10 cellular contexts compared by ENCODE assay signal in the genomic region with DNA sequence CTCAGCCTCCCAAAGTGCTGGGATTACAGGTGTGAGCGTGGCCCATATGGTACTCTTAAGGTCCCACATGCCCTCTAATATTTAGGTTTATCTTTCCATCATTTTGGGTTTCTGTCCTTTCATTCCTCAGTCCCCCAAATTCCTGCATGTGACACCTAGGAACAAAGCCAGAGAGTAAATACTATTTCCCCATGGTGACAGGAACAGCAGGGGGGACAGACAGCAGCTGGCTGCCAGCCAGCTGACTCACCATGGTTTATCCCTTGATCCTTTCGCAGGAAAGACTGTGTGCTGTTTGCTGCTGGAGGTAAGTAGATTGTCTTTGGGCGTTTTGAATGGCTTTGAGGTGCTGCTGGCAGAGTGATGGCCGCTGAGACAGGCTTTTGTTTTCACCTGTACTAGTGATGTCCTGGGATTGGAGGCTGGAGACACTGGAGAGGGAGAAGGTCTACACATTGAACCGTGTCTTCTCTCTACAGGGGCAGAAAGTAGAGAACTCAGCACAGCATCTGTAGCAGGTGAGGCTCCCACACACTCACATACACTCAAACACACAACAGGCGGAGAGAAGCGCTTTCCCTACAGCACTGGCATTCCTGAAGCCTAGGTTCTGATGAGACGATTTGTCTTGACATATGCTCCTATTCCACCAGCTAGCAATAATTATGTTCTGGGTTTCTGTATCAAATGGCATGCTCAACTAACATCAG.
A peak's percentile ranks its signal among the peaks of the same experiment; 100 is the strongest.
DNase-seq lines count a peak whose midpoint lies in the region; ATAC-seq and TF ChIP-seq lines count a peak whose summit lies in the region.
"Had no signal": no experiment of that assay in that cellular context is flagged by ENCODE, and none has a peak within 500 bp of the region (broad histone marks: within the 10 kb centered on the region; RNA-seq: fewer than 3 reads in every experiment).

No MANE protein-coding gene starts in this region.

- H3K4me3 ChIP-seq in Caco-2 (ENCODE audit: low read depth, low read length) = no peak overlapping the region

- H3K4me3 Mint-ChIP-seq in Caco-2 (ENCODE audit: unreplicated experiment) = no peak overlapping the region
- no peak overlapping the region for H3K4me3 Mint-ChIP-seq in glutamatergic neuron (ENCODE audit: unreplicated experiment)
- H3K4me3 Mint-ChIP-seq: central memory CD8-positive, alpha-beta T cell; IgD-negative memory B cell had no signal

- DNase-seq in Caco-2 (no peak), KBM-7 (peak; percentile 68), NCI-H82 treated with DMSO at 0.1 percent for 48 hours (lab: John Stamatoyannopoulos, UW; ENCODE audit: unreplicated experiment) (peak; percentile 93), glutamatergic neuron (no peak)
- DNase-seq in stimulated activated naive CD8-positive, alpha-beta T cell treated with anti-CD3 and anti-CD28 coated beads, Interleukin-15, Interleukin-2, amounts not matched to agents 100 U/mL and 50 U/mL, for 24 hours = no peak

- H3K4me1 ChIP-seq in Caco-2 = no peaks in the 10 kb centered on the region

- no peaks in the 10 kb centered on the region for H3K36me3 Mint-ChIP-seq in Caco-2 (ENCODE audit: insufficient read depth, unreplicated experiment)
- no peaks in the 10 kb centered on the region for H3K36me3 Mint-ChIP-seq in glutamatergic neuron (ENCODE audit: unreplicated experiment)

- ATAC-seq in GM19324 (IDR thresholded peaks at IDR 0.05; ENCODE audit: low FRiP score, unreplicated experiment) (no peak), GM21447 (IDR thresholded peaks at IDR 0.05; ENCODE audit: unreplicated experiment) (no peak), GM18505 (IDR thresholded peaks at IDR 0.05; ENCODE audit: unreplicated experiment) (no peak)
- ATAC-seq in stimulated activated naive CD8-positive, alpha-beta T cell treated with anti-CD3 and anti-CD28 coated beads, Interleukin-15, Interleukin-2, amounts not matched to agents 100 U/mL and 50 U/mL, for 24 hours = no peak

- H3K27me3 Mint-ChIP-seq in Caco-2 (ENCODE audit: insufficient read depth, unreplicated experiment) (no peaks in the 10 kb centered on the region), glutamatergic neuron (ENCODE audit: unreplicated experiment) (peaks cover 2% of the 10 kb centered on the region)
- H3K27me3 Mint-ChIP-seq: central memory CD8-positive, alpha-beta T cell; IgD-negative memory B cell had no signal

- POLR2A ChIA-PET in Caco-2 (lab: Charles Lee) = no interaction called here

- BruUV-seq in Caco-2 (replicated peaks; lab: Mats Ljungman, UMichigan) = no TSS peak

- in situ Hi-C loops in KBM-7 (cut with MboI; ENCODE audit: low pct_unique_long_range_greater_than_20kb, low sequenced_read_pairs) = loop anchor here (25.0 kb wide), 1 partner anchor 372 kb away; no protein-coding TSS in a partner anchor

- H3K27ac Mint-ChIP-seq in Caco-2 (ENCODE audit: unreplicated experiment) (peak overlapping the region; percentile 31), glutamatergic neuron (ENCODE audit: unreplicated experiment) (peak overlapping the region; percentile 78)

- H3K4me1 Mint-ChIP-seq in Caco-2 (ENCODE audit: low read depth, unreplicated experiment) (peaks cover 12% of the 10 kb centered on the region), glutamatergic neuron (ENCODE audit: low read depth, unreplicated experiment) (peaks cover 10% of the 10 kb centered on the region)
- H3K4me1 Mint-ChIP-seq: central memory CD8-positive, alpha-beta T cell had no signal

- H3K27me3 ChIP-seq in Caco-2 (replicated peaks; ENCODE audit: control insufficient read depth, insufficient read depth, low read length) = no peaks in the 10 kb centered on the region

- CTCF ChIA-PET in Caco-2 (lab: Charles Lee) = no interaction called here

- no peaks in the 10 kb centered on the region for H3K36me3 ChIP-seq in Caco-2 (ENCODE audit: control insufficient read depth, insufficient read depth, low read length)

- TF ChIP-seq CTCF in Caco-2 (IDR thresholded peaks at IDR 0.05; ENCODE audit: insufficient read depth in 1 of 2, low read depth in 1 of 2, low read length in 1 of 2, severe bottlenecking in 1 of 2, unreplicated experiment in 1 of 2) (no peak), glutamatergic neuron (IDR thresholded peaks at IDR 0.05; ENCODE audit: partially characterized antibody, unreplicated experiment) (no peak)

- H3K9me3 Mint-ChIP-seq in Caco-2 (ENCODE audit: unreplicated experiment) (no peaks in the 10 kb centered on the region), glutamatergic neuron (ENCODE audit: unreplicated experiment) (peaks cover 4% of the 10 kb centered on the region)
- H3K9me3 Mint-ChIP-seq: central memory CD8-positive, alpha-beta T cell; IgD-negative memory B cell had no signal

- intact Hi-C loops in Caco-2 (cut with micrococcal nuclease; ENCODE audit: unreplicated experiment) = no loop called here

- no peak for TF ChIP-seq POLR2A in GM18505 (IDR thresholded peaks at IDR 0.05; ENCODE audit: borderline replicate concordance, extremely low read depth, insufficient read depth, insufficient read length)

- no peaks in the 10 kb centered on the region for H3K9me3 ChIP-seq in Caco-2

Comparison
In these comparisons a context has a peak if more than half of its experiments do, and no peak if none do; other contexts are left out.
1. DNase-seq: peak in KBM-7 (single experiment) and NCI-H82 treated with DMSO at 0.1 percent for 48 hours (single experiment); none in Caco-2 (0 of 2), glutamatergic neuron (single experiment) and stimulated activated naive CD8-positive, alpha-beta T cell treated with anti-CD3 and anti-CD28 coated beads, Interleukin-15, Interleukin-2, amounts not matched to agents 100 U/mL and 50 U/mL, for 24 hours (single experiment).